Comparison of ENCODE assay signal across 11 cellular contexts in genomic region chr6:108119212-108120141, GRCh38. TPM values are rescaled to one million over a fixed set of nuclear protein-coding genes. Genes with fewer than 3 reads are reported as not detected.
DNase-seq lines count a peak whose midpoint lies in the region; ATAC-seq and TF ChIP-seq lines count a peak whose summit lies in the region.
"Had no signal": no experiment of that assay in that cellular context is flagged by ENCODE, and none has a peak within 500 bp of the region (broad histone marks: within the 10 kb centered on the region; RNA-seq: fewer than 3 reads in every experiment).

No MANE protein-coding gene starts in this region.

- DNase-seq in heart right ventricle (no peak), left cardiac atrium (no peak), breast epithelium (ENCODE audit: low spot score in 2 of 2) (no peak), type B pancreatic cell (ENCODE audit: extremely low spot score, unreplicated experiment) (no peak), HuH-7 (ENCODE audit: low spot score) (no peak), NCI-H446 (lab: John Stamatoyannopoulos, UW) (no peak)
- DNase-seq: Calu3, NCI-H2081 had no signal

- H3K9me3 ChIP-seq in heart right ventricle (no peaks in the 10 kb centered on the region), breast epithelium (no peaks in the 10 kb centered on the region), mesodermal cell (ENCODE audit: control insufficient read depth, low read length) (no peaks in the 10 kb centered on the region)

- H3K4me1 Mint-ChIP-seq in type B pancreatic cell (ENCODE audit: unreplicated experiment): peaks cover 23% of the 10 kb centered on the region

- H3K36me3 ChIP-seq in heart right ventricle (no peaks in the 10 kb centered on the region), breast epithelium (no peaks in the 10 kb centered on the region), mesodermal cell (ENCODE audit: control insufficient read depth, insufficient read depth, low read length) (no peaks in the 10 kb centered on the region)

- ATAC-seq in heart right ventricle (no peak), left cardiac atrium (no peak), HG03039 (IDR thresholded peaks at IDR 0.05; ENCODE audit: unreplicated experiment) (no peak)
- ATAC-seq: HCT116 had no signal

- H3K27ac Mint-ChIP-seq in type B pancreatic cell: peak overlapping the region; percentile 42

- peak overlapping the region; percentile 89 for H3K4me3 Mint-ChIP-seq in type B pancreatic cell

- intact Hi-C loops in heart right ventricle (cut with DNase I): loop anchor here in 6 of 10 donors (5.0 to 10.0 kb wide), 3 partner anchors 48 to 405 kb away; partner anchors contain the start of gene NR2E1 (in 1 of the 6)
- intact Hi-C loops in left cardiac atrium (cut with DNase I): loop anchor here in 1 of 2 donors (10.0 kb wide), 1 partner anchor 405 kb away; no protein-coding TSS in a partner anchor
- intact Hi-C loops in breast epithelium (cut with DNase I; ENCODE audit: low total_unique reads): loop anchor here (10.0 kb wide), 1 partner anchor 415 kb away; no protein-coding TSS in a partner anchor

- peaks cover 96% of the 10 kb centered on the region for H3K27me3 Mint-ChIP-seq in type B pancreatic cell

- H3K4me3 ChIP-seq in heart right ventricle (peak overlapping the region in 9 of 10 donors; percentile 21 to 95 (median 68)), breast epithelium (peak overlapping the region; percentile 57 to 87 (median 67)), mesodermal cell (ENCODE audit: extremely low read depth, insufficient read depth, low read length, poor library complexity, severe bottlenecking) (peak overlapping the region; percentile 3)

- H3K4me1 ChIP-seq in heart right ventricle (peaks cover 14 to 48% (median 41%) of the 10 kb centered on the region in 9 donors), breast epithelium (peaks cover 0 to 5% of the 10 kb centered on the region in 2 donors), mesodermal cell (ENCODE audit: control insufficient read depth, insufficient read depth, low read length, poor library complexity, severe bottlenecking) (peaks cover 28% of the 10 kb centered on the region)

- no peak for TF ChIP-seq POLR2A in breast epithelium (IDR thresholded peaks at IDR 0.05)

- H3K27ac ChIP-seq in heart right ventricle: no peak overlapping the region
- H3K27ac ChIP-seq in breast epithelium: no peak overlapping the region
- no peak overlapping the region for H3K27ac ChIP-seq in mesodermal cell (ENCODE audit: low read depth, low read length, severe bottlenecking)

- WGBS in heart right ventricle, 2 donors: 12 to 16% methylated on average over 71 to 72 of the region's 72 CpGs
- WGBS in mesodermal cell (ENCODE audit: insufficient coverage in 2 of 2), 2 experiments: 1 to 3% methylated on average over 42 to 60 of the region's 72 CpGs

- H3K27me3 ChIP-seq in heart right ventricle (peaks cover 28 to 99% (median 93%) of the 10 kb centered on the region in 7 donors), breast epithelium (peaks cover 0 to 39% of the 10 kb centered on the region in 2 donors)

- H3K36me3 Mint-ChIP-seq in type B pancreatic cell: peaks cover 4% of the 10 kb centered on the region

- TF ChIP-seq CTCF in heart right ventricle (IDR thresholded peaks at IDR 0.05) (no peak), breast epithelium (IDR thresholded peaks at IDR 0.05) (no peak), type B pancreatic cell (conservative IDR thresholded peaks at IDR 0.05) (no peak)

- no peaks in the 10 kb centered on the region for H3K9me3 Mint-ChIP-seq in type B pancreatic cell

RNA-seq across cellular contexts. Expression of gene OSTM1, which starts 44.9 kb away (rescaled TPM):
- total RNA-seq in heart right ventricle (10 to 100 TPM; 34.5 to 57.9 (median 42.3) TPM), left cardiac atrium (10 to 100 TPM; 47.6 to 57.9 TPM), breast epithelium (10 to 100 TPM; 27.1 to 75.2 (median 36.7) TPM), type B pancreatic cell (ENCODE audit: low replicate concordance) (7.3 and 14.5 TPM in 2 replicates)
- polyA plus RNA-seq in heart right ventricle: 10 to 100 TPM; 17.3 to 19.5 TPM
- 39.7 TPM for polyA plus RNA-seq in mesodermal cell (2013, experiment 1 of 2)
- polyA plus RNA-seq in mesodermal cell (2013, experiment 2 of 2): 32.4 TPM

RNA-seq across cellular contexts. Expression of gene NR2E1, which starts 46.3 kb away (rescaled TPM):
- not detected for total RNA-seq in heart right ventricle
- polyA plus RNA-seq in heart right ventricle: not detected
- not detected for total RNA-seq in left cardiac atrium
- under 1 TPM in 1 of 3 donors, not detected in 2; 0.33 TPM for total RNA-seq in breast epithelium
- polyA plus RNA-seq in mesodermal cell (2013, experiment 1 of 2): not detected
- polyA plus RNA-seq in mesodermal cell (2013, experiment 2 of 2): not detected
- total RNA-seq in type B pancreatic cell (ENCODE audit: low replicate concordance): 0.26 TPM in 1 of 2 replicates, not detected in the other
- total RNA-seq: Calu3 had no signal

Comparison
In these comparisons a context has a peak if more than half of its experiments do, and no peak if none do; other contexts are left out.
1. H3K4me3 ChIP-seq: peak in every context shown above with its lines; median percentile 68 in heart right ventricle; 67 in breast epithelium; 3 in mesodermal cell.